In genomic region chr16:85466989-85467388, GRCh38 we compare ENCODE assay signal across 18 cellular contexts.
A peak's percentile ranks its signal among the peaks of the same experiment; 100 is the strongest.
DNase-seq lines count a peak whose midpoint lies in the region; ATAC-seq and TF ChIP-seq lines count a peak whose summit lies in the region.
"Had no signal": no experiment of that assay in that cellular context is flagged by ENCODE, and none has a peak within 500 bp of the region (broad histone marks: within the 10 kb centered on the region; RNA-seq: fewer than 3 reads in every experiment).

No MANE protein-coding gene starts in this region.

- peaks cover 34% of the 10 kb centered on the region for H3K27me3 Mint-ChIP-seq in stimulated activated naive CD8-positive, alpha-beta T cell treated with anti-CD3 and anti-CD28 coated beads, Interleukin-15, amount 100 ng/mL, for 72 hours
- no peaks in the 10 kb centered on the region for H3K27me3 Mint-ChIP-seq in mesothelial cell of epicardium (ENCODE audit: low read depth)

- H3K4me1 ChIP-seq in right atrium auricular region = peaks cover 0 to 65% of the 10 kb centered on the region in 2 donors

- no peak overlapping the region for H3K4me3 Mint-ChIP-seq in stimulated activated naive CD8-positive, alpha-beta T cell treated with anti-CD3 and anti-CD28 coated beads, Interleukin-15, amount 100 ng/mL, for 72 hours
- H3K4me3 Mint-ChIP-seq in mesothelial cell of epicardium = no peak overlapping the region
- H3K4me3 Mint-ChIP-seq: B cell; CD4-positive, alpha-beta T cell; CD8-positive, alpha-beta T cell had no signal

- H3K36me3 Mint-ChIP-seq in mesothelial cell of epicardium = peaks cover 2% of the 10 kb centered on the region
- H3K36me3 Mint-ChIP-seq: CD8-positive, alpha-beta T cell had no signal

- H3K4me1 Mint-ChIP-seq in stimulated activated naive CD8-positive, alpha-beta T cell treated with anti-CD3 and anti-CD28 coated beads, Interleukin-15, amount 100 ng/mL, for 72 hours = peaks cover 17% of the 10 kb centered on the region
- H3K4me1 Mint-ChIP-seq in mesothelial cell of epicardium = peaks cover 48% of the 10 kb centered on the region

- DNase-seq in right atrium auricular region (ENCODE audit: low spot score) (no peak), cardiac septum (ENCODE audit: low spot score) (no peak), mesothelial cell of epicardium (ENCODE audit: low spot score in 2 of 2, unreplicated experiment in 2 of 2) (no peak), H4 (ENCODE audit: low spot score) (no peak), omental fat pad (ENCODE audit: low spot score) (no peak)
- no peak for DNase-seq in stimulated activated naive CD8-positive, alpha-beta T cell treated with anti-CD3 and anti-CD28 coated beads, Interleukin-15, Interleukin-2, amounts not matched to agents 100 U/mL and 50 U/mL, for 24 hours
- DNase-seq in stimulated activated naive CD8-positive, alpha-beta T cell treated with anti-CD3 and anti-CD28 coated beads, Interleukin-15, amount 100 ng/mL, for 72 hours = no peak
- DNase-seq: AML-193; Caco-2; Calu3; CD4-positive, alpha-beta T cell; CD8-positive, alpha-beta T cell; DMS79 treated with DMSO at 0.1 percent for 48 hours; GF-D8 had no signal

- no peaks in the 10 kb centered on the region for H3K9me3 ChIP-seq in right atrium auricular region
- H3K9me3 ChIP-seq: A549; BLaER1 treated with 17β-estradiol and CSF1 and Interleukin-3, amounts not matched to agents 10 nM and 100 nM; Caco-2 had no signal

- H3K36me3 ChIP-seq in right atrium auricular region = no peaks in the 10 kb centered on the region
- H3K36me3 ChIP-seq: BLaER1 treated with 17β-estradiol and CSF1 and Interleukin-3, amounts not matched to agents 10 nM and 100 nM had no signal

- intact Hi-C loops in cardiac septum (cut with DNase I) = no loop called here

- no peaks in the 10 kb centered on the region for H3K9me3 Mint-ChIP-seq in stimulated activated naive CD8-positive, alpha-beta T cell treated with anti-CD3 and anti-CD28 coated beads, Interleukin-15, amount 100 ng/mL, for 72 hours
- no peaks in the 10 kb centered on the region for H3K9me3 Mint-ChIP-seq in mesothelial cell of epicardium
- H3K9me3 Mint-ChIP-seq: CD4-positive, alpha-beta T cell; CD8-positive, alpha-beta T cell had no signal

- ATAC-seq in stimulated activated naive CD8-positive, alpha-beta T cell treated with anti-CD3 and anti-CD28 coated beads, Interleukin-15, Interleukin-2, amounts not matched to agents 100 U/mL and 50 U/mL, for 24 hours = peak; percentile 3
- no peak for ATAC-seq in stimulated activated naive CD8-positive, alpha-beta T cell treated with anti-CD3 and anti-CD28 coated beads, Interleukin-15, amount 100 ng/mL, for 72 hours
- ATAC-seq in omental fat pad (ENCODE audit: low FRiP score) = no peak
- ATAC-seq: A549; CD8-positive, alpha-beta T cell had no signal

- H3K27me3 ChIP-seq in right atrium auricular region = no peaks in the 10 kb centered on the region

- TF ChIP-seq CTCF in right atrium auricular region (IDR thresholded peaks at IDR 0.05) (no peak), mesothelial cell of epicardium (IDR thresholded peaks at IDR 0.05; ENCODE audit: unreplicated experiment) (no peak), omental fat pad (IDR thresholded peaks at IDR 0.05) (no peak)

- H3K4me3 ChIP-seq in right atrium auricular region = no peak overlapping the region
- H3K4me3 ChIP-seq: A549; BLaER1 treated with 17β-estradiol and CSF1 and Interleukin-3, amounts not matched to agents 10 nM and 100 nM had no signal

- no peak overlapping the region for H3K27ac Mint-ChIP-seq in stimulated activated naive CD8-positive, alpha-beta T cell treated with anti-CD3 and anti-CD28 coated beads, Interleukin-15, amount 100 ng/mL, for 72 hours
- H3K27ac Mint-ChIP-seq in mesothelial cell of epicardium = peak overlapping the region; percentile 2
- H3K27ac Mint-ChIP-seq: B cell; CD4-positive, alpha-beta T cell; CD8-positive, alpha-beta T cell had no signal

- peak overlapping the region; percentile 71 to 89 for H3K27ac ChIP-seq in right atrium auricular region
- H3K27ac ChIP-seq: 22Rv1 had no signal
